Comparison of ENCODE assay signal across 8 cellular contexts in genomic region chr11:73178092-73178539, GRCh38. TPM values are rescaled to one million over a fixed set of nuclear protein-coding genes. Genes with fewer than 3 reads are reported as not detected.
DNase-seq lines count a peak whose midpoint lies in the region; ATAC-seq lines count a peak whose summit lies in the region.

No MANE protein-coding gene starts in this region.

- DNase-seq in GM04504 (ENCODE audit: low read depth) (peak; percentile 76), NCI-H2171 (lab: John Stamatoyannopoulos, UW) (peak; percentile 62), cerebellar cortex (ENCODE audit: low spot score) (peak; percentile 88), left lobe of liver (ENCODE audit: low spot score) (peak; percentile 83), OCI-M2 (lab: John Stamatoyannopoulos, UW; ENCODE audit: unreplicated experiment) (no peak)
- peak; percentile 71 for DNase-seq in stimulated activated CD4-positive, alpha-beta T cell treated with anti-CD3 and anti-CD28 coated beads, Interleukin-2, amount 100 ng/mL, for 4 hours (ENCODE audit: low read depth)

- peak; percentile 84 for ATAC-seq in HG02678 (IDR thresholded peaks at IDR 0.05; ENCODE audit: unreplicated experiment)
- ATAC-seq in activated CD4-positive, CD25-positive, alpha-beta regulatory T cell treated with anti-CD3 and anti-CD28 coated beads, Interleukin-2, amount 50 U/mL, for 24 hours: peak; percentile 97
- peak; percentile 77 for ATAC-seq in left lobe of liver

RNA-seq across cellular contexts. Expression of gene FCHSD2, which starts 36.0 kb away (rescaled TPM):
- 19.2 TPM for total RNA-seq in left lobe of liver

RNA-seq across cellular contexts. Expression of gene P2RY2, which starts 40.0 kb away (rescaled TPM):
- total RNA-seq in left lobe of liver: 6.0 TPM
